In the genomic region with DNA sequence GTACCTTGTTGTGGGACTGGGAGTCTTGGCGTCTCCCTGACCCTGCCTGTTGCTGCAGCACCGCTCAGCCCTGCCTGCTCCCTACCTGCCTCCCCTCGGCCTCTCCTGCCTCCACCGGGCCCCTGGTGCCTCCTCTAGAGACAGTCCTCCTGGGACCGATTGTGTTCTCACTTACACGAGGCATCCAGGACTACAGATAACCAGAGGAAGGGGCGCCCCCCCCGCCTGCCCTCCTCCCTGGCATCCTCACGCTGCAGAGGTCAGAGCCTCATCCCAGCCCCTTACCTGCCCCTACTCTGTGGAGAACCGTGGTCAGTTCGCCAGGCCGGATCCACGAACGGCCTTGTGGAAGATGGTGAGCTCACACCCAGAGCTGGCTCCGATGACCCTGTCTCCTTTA, we compare ENCODE assay signal across 29 cellular contexts.
"Had no signal": no experiment of that assay in that cellular context is flagged by ENCODE, and none has a peak within 500 bp of the region (broad histone marks: within the 10 kb centered on the region; RNA-seq: fewer than 3 reads in every experiment).

No MANE protein-coding gene starts in this region.

- H3K4me1 ChIP-seq: adrenal gland, body of pancreas, esophagus muscularis mucosa, foreskin keratinocyte, gastroesophageal sphincter had no signal

- DNase-seq: activated CD4-positive, alpha-beta memory T cell treated with anti-CD3 and anti-CD28 coated beads for 36 hours; activated CD4-positive, alpha-beta T cell treated with anti-CD3 and anti-CD28 coated beads for 36 hours; activated CD4-positive, alpha-beta T cell treated with anti-CD3 and anti-CD28 coated beads, Interleukin-2, amount 10 ng/mL, durations not matched to agents 24 days and 14 days; activated CD4-positive, CD25-positive, alpha-beta regulatory T cell; activated CD4-positive, CD25-positive, alpha-beta regulatory T cell treated with anti-CD3 and anti-CD28 coated beads, Interleukin-2, amount 50 U/mL, for 72 hours; activated CD8-positive, alpha-beta memory T cell treated with anti-CD3 and anti-CD28 coated beads, Interleukin-2, amount 10 ng/mL, durations not matched to agents 7 days and 5 days; activated CD8-positive, alpha-beta memory T cell treated with anti-CD3 and anti-CD28 coated beads, Interleukin-2, amount 50 U/mL, for 48 hours; activated CD8-positive, alpha-beta T cell treated with anti-CD3 and anti-CD28 coated beads, Interleukin-2, amount 10 ng/mL, durations not matched to agents 7 days and 5 days; activated gamma-delta T cell; activated naive CD4-positive, alpha-beta T cell; activated naive CD4-positive, alpha-beta T cell treated with anti-CD3 and anti-CD28 coated beads, Interleukin-2, amount 10 ng/mL, durations not matched to agents 7 days and 5 days; activated T-cell treated with anti-CD3 and anti-CD28 coated beads for 4 hours; activated T-cell treated with anti-CD3 and anti-CD28 coated beads, Interleukin-2, amount 50 U/mL, for 24 hours; activated T-cell treated with anti-CD3 and anti-CD28 coated beads, Interleukin-2, amount 50 U/mL, for 72 hours; adrenal gland; amygdala; aorta; body of pancreas; cortex of kidney; dermis blood vessel endothelial cell; effector CD4-positive, alpha-beta T cell; effector memory CD8-positive, alpha-beta T cell; erythroblast; foreskin keratinocyte; T-helper 2 cell had no signal

- ATAC-seq: activated CD4-positive, alpha-beta T cell treated with anti-CD3 and anti-CD28 coated beads for 36 hours; activated CD8-positive, alpha-beta memory T cell treated with anti-CD3 and anti-CD28 coated beads, Interleukin-2, amount 10 ng/mL, durations not matched to agents 7 days and 5 days; activated CD8-positive, alpha-beta T cell treated with anti-CD3 and anti-CD28 coated beads, Interleukin-2, amount 10 ng/mL, durations not matched to agents 7 days and 5 days; activated naive CD4-positive, alpha-beta T cell treated with anti-CD3 and anti-CD28 coated beads, Interleukin-2, amount 50 U/mL, for 72 hours; activated T-cell treated with anti-CD3 and anti-CD28 coated beads, Interleukin-2, amount 50 U/mL, for 72 hours; body of pancreas; effector memory CD8-positive, alpha-beta T cell; foreskin keratinocyte; gastroesophageal sphincter had no signal

- FAIRE-seq: colon had no signal

- H3K27ac ChIP-seq: adrenal gland, body of pancreas, esophagus muscularis mucosa, foreskin keratinocyte, gastroesophageal sphincter had no signal

- H3K36me3 ChIP-seq: adrenal gland, esophagus muscularis mucosa, gastroesophageal sphincter had no signal

- H3K4me3 ChIP-seq: adrenal gland, body of pancreas, esophagus muscularis mucosa, gastroesophageal sphincter had no signal

- H3K27me3 ChIP-seq: body of pancreas, esophagus muscularis mucosa, gastroesophageal sphincter had no signal

- H3K9me3 ChIP-seq: adrenal gland, body of pancreas, esophagus muscularis mucosa, gastroesophageal sphincter had no signal
